11 cellular contexts compared by ENCODE assay signal in genomic region chr18:9348079-9348671, GRCh38. TPM values are rescaled to one million over a fixed set of nuclear protein-coding genes. Genes with fewer than 3 reads are reported as not detected.
DNase-seq lines count a peak whose midpoint lies in the region; ATAC-seq, FAIRE-seq and TF ChIP-seq lines count a peak whose summit lies in the region.
"Had no signal": no experiment of that assay in that cellular context is flagged by ENCODE, and none has a peak within 500 bp of the region (broad histone marks: within the 10 kb centered on the region; RNA-seq: fewer than 3 reads in every experiment).

No MANE protein-coding gene starts in this region.

- peak overlapping the region; percentile 62 for H3K27ac ChIP-seq in AG04450 (ENCODE audit: low read depth, low read length)
- no peak overlapping the region for H3K27ac ChIP-seq in testis
- H3K27ac ChIP-seq: prostate gland had no signal

- H3K4me1 ChIP-seq in testis = no peaks in the 10 kb centered on the region
- H3K4me1 ChIP-seq: prostate gland had no signal

- FAIRE-seq in H54 (lab: Jason Lieb, UNC) = peak; percentile 93

- POLR2A ChIA-PET in AG04450 (lab: Yijun Ruan, JAX) = interaction anchor here (0.6 to 1.4 kb wide), 5 partner anchors 10 to 211 kb away, joined by 3 to 5 read pairs (median 4); no protein-coding TSS in a partner anchor

- no peaks in the 10 kb centered on the region for H3K36me3 ChIP-seq in testis (ENCODE audit: low read depth, missing control alignments)
- H3K36me3 ChIP-seq: prostate gland had no signal

- no peaks in the 10 kb centered on the region for H3K36me3 Mint-ChIP-seq in natural killer cell

- no peak overlapping the region for H3K4me3 Mint-ChIP-seq in natural killer cell
- H3K4me3 Mint-ChIP-seq: brain; CD4-positive, CD25-positive, alpha-beta regulatory T cell had no signal

- TF ChIP-seq CTCF in AG04450 (IDR thresholded peaks at IDR 0.05; ENCODE audit: low read depth, low read length) = no peak
- TF ChIP-seq CTCF in natural killer cell (IDR thresholded peaks at IDR 0.05) = no peak
- TF ChIP-seq CTCF in testis (IDR thresholded peaks at IDR 0.05) = no peak

- DNase-seq in AG04450 (ENCODE audit: low read depth, low spot score) = no peak
- DNase-seq in H54 (ENCODE audit: insufficient read length, low spot score) = no peak
- peak; percentile 28 for DNase-seq in SW480 (ENCODE audit: low spot score)
- DNase-seq in iris pigment epithelial cell (ENCODE audit: low read depth) = peak; percentile 74
- DNase-seq in natural killer cell = no peak
- no peak for DNase-seq in NCI-H1417 treated with DMSO at 0.1 percent for 48 hours (lab: John Stamatoyannopoulos, UW)
- DNase-seq in NCI-H345 (lab: John Stamatoyannopoulos, UW) = no peak
- DNase-seq in testis = no peak
- DNase-seq: CD4-positive, CD25-positive, alpha-beta regulatory T cell had no signal

- no peaks in the 10 kb centered on the region for H3K9me3 Mint-ChIP-seq in natural killer cell
- H3K9me3 Mint-ChIP-seq: CD4-positive, CD25-positive, alpha-beta regulatory T cell had no signal

- intact Hi-C loops in natural killer cell (cut with micrococcal nuclease) = no loop called here
- intact Hi-C loops in testis (cut with DNase I; ENCODE audit: low total_unique reads) = no loop called here

- H3K9me3 ChIP-seq in AG04450 (ENCODE audit: control insufficient read depth, insufficient read depth, low read length) (no peaks in the 10 kb centered on the region), testis (no peaks in the 10 kb centered on the region)
- H3K9me3 ChIP-seq: prostate gland had no signal

- ATAC-seq in natural killer cell = no peak

- no peaks in the 10 kb centered on the region for H3K4me1 Mint-ChIP-seq in natural killer cell
- H3K4me1 Mint-ChIP-seq: CD4-positive, CD25-positive, alpha-beta regulatory T cell had no signal

- H3K27me3 Mint-ChIP-seq in natural killer cell (ENCODE audit: low read depth in 2 of 2) = no peaks in the 10 kb centered on the region
- H3K27me3 Mint-ChIP-seq: brain; CD4-positive, CD25-positive, alpha-beta regulatory T cell had no signal

- H3K4me3 ChIP-seq in AG04450 (ENCODE audit: low read depth, low read length) (peak overlapping the region; percentile 10; the same call in 1 of the 2 replicates), testis (no peak overlapping the region)
- H3K4me3 ChIP-seq: prostate gland had no signal

- no peak overlapping the region for H3K27ac Mint-ChIP-seq in natural killer cell
- H3K27ac Mint-ChIP-seq: CD4-positive, CD25-positive, alpha-beta regulatory T cell had no signal

- CTCF ChIA-PET in AG04450 (lab: Charles Lee) = no interaction called here

- WGBS in testis, 2 donors = 39 to 51% methylated on average over 3 of the region's 3 CpGs

- no peak for TF ChIP-seq POLR2A in H54 (IDR thresholded peaks at IDR 0.05; ENCODE audit: low read depth, low read length)
- TF ChIP-seq POLR2A in testis (IDR thresholded peaks at IDR 0.05) = no peak

- H3K27me3 ChIP-seq in AG04450 (ENCODE audit: control insufficient read depth, insufficient read depth, low read length) (no peaks in the 10 kb centered on the region), testis (no peaks in the 10 kb centered on the region)

RNA-seq across cellular contexts. Expression of gene TWSG1, which starts 13.6 kb away (rescaled TPM):
- polyA plus RNA-seq in AG04450 (2011; rRNA removed) (301 and 328 TPM in 2 replicates), testis (ENCODE audit: insufficient read depth, low read depth, low replicate concordance) (26.6 TPM)
- 368 and 380 TPM in 2 replicates for polyA minus RNA-seq in AG04450 (2011; rRNA and poly(A)+ RNA removed)
- total RNA-seq in natural killer cell (1 to 10 TPM; 3.4 to 7.3 (median 5.6) TPM), testis (10 to 100 TPM; 20.1 to 23.8 TPM)

Comparison
In these comparisons a context has a peak if more than half of its experiments do, and no peak if none do; other contexts are left out.
1. DNase-seq: peak in SW480 (single experiment) and iris pigment epithelial cell (single experiment); none in AG04450 (single experiment), H54 (single experiment), natural killer cell (single experiment), NCI-H1417 treated with DMSO at 0.1 percent for 48 hours (single experiment), NCI-H345 (single experiment) and testis (single experiment).